In genomic region chr6:170137911-170138910, GRCh38 we compare ENCODE assay signal across 14 cellular contexts.
A peak's percentile ranks its signal among the peaks of the same experiment; 100 is the strongest.
DNase-seq lines count a peak whose midpoint lies in the region; ATAC-seq and TF ChIP-seq lines count a peak whose summit lies in the region.
"Had no signal": no experiment of that assay in that cellular context is flagged by ENCODE, and none has a peak within 500 bp of the region (broad histone marks: within the 10 kb centered on the region; RNA-seq: fewer than 3 reads in every experiment).

No MANE protein-coding gene starts in this region.

- H3K27ac ChIP-seq in BLaER1 (peak overlapping the region; percentile 92), angular gyrus (ENCODE audit: low read depth, low read length) (peak overlapping the region; percentile 63), left lung (peak overlapping the region; percentile 36 to 68), spleen (peak overlapping the region in 6 of 8 donors; percentile 32 to 71 (median 66))

- H3K27me3 ChIP-seq in BLaER1 (no peaks in the 10 kb centered on the region), left lung (peaks cover 0 to 15% of the 10 kb centered on the region in 2 donors), spleen (replicated peaks in 1 of 7) (peaks cover 0 to 33% (median 6%) of the 10 kb centered on the region in 7 donors)

- peak overlapping the region; percentile 61 for H3K4me3 ChIP-seq in BLaER1
- no peak overlapping the region for H3K4me3 ChIP-seq in left lung
- no peak overlapping the region for H3K4me3 ChIP-seq in spleen
- H3K4me3 ChIP-seq: K562, smooth muscle cell had no signal

- intact Hi-C loops in left lung (cut with DNase I), result no loop called here
- intact Hi-C loops in spleen (cut with DNase I; ENCODE audit: low total_unique reads), result no loop called here

- H3K36me3 ChIP-seq in BLaER1 (peaks cover 38% of the 10 kb centered on the region), left lung (no peaks in the 10 kb centered on the region), spleen (no peaks in the 10 kb centered on the region)

- H3K27me3 Mint-ChIP-seq in progenitor cell of endocrine pancreas, result no peaks in the 10 kb centered on the region
- H3K27me3 Mint-ChIP-seq: activated naive CD8-positive, alpha-beta T cell treated with anti-CD3 and anti-CD28 coated beads for 36 hours had no signal

- no peak overlapping the region for H3K27ac Mint-ChIP-seq in progenitor cell of endocrine pancreas
- H3K27ac Mint-ChIP-seq: activated naive CD8-positive, alpha-beta T cell treated with anti-CD3 and anti-CD28 coated beads for 36 hours had no signal

- H4K20me1 ChIP-seq in BLaER1, result no peaks in the 10 kb centered on the region

- H3K4me3 Mint-ChIP-seq in progenitor cell of endocrine pancreas (ENCODE audit: low read depth), result no peak overlapping the region
- H3K4me3 Mint-ChIP-seq: activated naive CD8-positive, alpha-beta T cell treated with anti-CD3 and anti-CD28 coated beads for 36 hours had no signal

- H3K4me1 Mint-ChIP-seq in progenitor cell of endocrine pancreas (ENCODE audit: low read depth), result peaks cover 14% of the 10 kb centered on the region
- H3K4me1 Mint-ChIP-seq: activated naive CD8-positive, alpha-beta T cell treated with anti-CD3 and anti-CD28 coated beads for 36 hours had no signal

- peaks cover 10% of the 10 kb centered on the region for H3K9me3 Mint-ChIP-seq in progenitor cell of endocrine pancreas (ENCODE audit: low read depth)
- H3K9me3 Mint-ChIP-seq: activated naive CD8-positive, alpha-beta T cell treated with anti-CD3 and anti-CD28 coated beads for 36 hours had no signal

- H3K4me1 ChIP-seq in BLaER1 (peaks cover 51% of the 10 kb centered on the region), left lung (peaks cover 0 to 5% of the 10 kb centered on the region in 2 donors), spleen (peaks cover 0 to 14% (median 3%) of the 10 kb centered on the region in 6 donors)

- TF ChIP-seq CTCF in left lung (IDR thresholded peaks at IDR 0.05) (no peak), spleen (IDR thresholded peaks at IDR 0.05 in 8 of 11, conservative IDR thresholded peaks at IDR 0.05 in 3 of 11) (no peak), progenitor cell of endocrine pancreas (IDR thresholded peaks at IDR 0.05; ENCODE audit: unreplicated experiment) (no peak)

- TF ChIP-seq POLR2A in spleen (IDR thresholded peaks at IDR 0.05), result no peak

- peak; percentile 26 to 68 for DNase-seq in left lung
- DNase-seq in spleen, result peak; percentile 56
- DNase-seq in HPDE6-E6E7 (ENCODE audit: extremely low spot score), result no peak
- DNase-seq in progenitor cell of endocrine pancreas (ENCODE audit: low spot score, unreplicated experiment), result no peak
- DNase-seq in stimulated activated CD4-positive, alpha-beta T cell treated with anti-CD3 and anti-CD28 coated beads, Interleukin-1b, Interleukin-23, amount 100 ng/mL, for 48 hours, result no peak
- DNase-seq: activated naive CD8-positive, alpha-beta T cell treated with anti-CD3 and anti-CD28 coated beads for 36 hours; cortex of kidney; DMS53; NCI-H510A treated with DMSO at 0.1 percent for 48 hours had no signal

- WGBS in spleen, 5 donors, result 68 to 80% (median 74%) methylated on average over 34 to 40 of the region's 40 CpGs

- H3K9me3 ChIP-seq in BLaER1 (peaks cover 60% of the 10 kb centered on the region), left lung (peaks cover 0 to 6% of the 10 kb centered on the region in 2 donors), spleen (peaks cover 0 to 13% (median 0%) of the 10 kb centered on the region in 8 donors)

- peak overlapping the region; percentile 79 for H3K4me2 ChIP-seq in BLaER1
- H3K4me2 ChIP-seq: smooth muscle cell had no signal

- H3K36me3 Mint-ChIP-seq in progenitor cell of endocrine pancreas (ENCODE audit: insufficient read depth), result peaks cover 1% of the 10 kb centered on the region
- H3K36me3 Mint-ChIP-seq: activated naive CD8-positive, alpha-beta T cell treated with anti-CD3 and anti-CD28 coated beads for 36 hours had no signal

- ATAC-seq in left lung (no peak), HG03439 (IDR thresholded peaks at IDR 0.05; ENCODE audit: unreplicated experiment) (no peak)
- ATAC-seq: K562 had no signal

- peak overlapping the region; percentile 81 for H3K9ac ChIP-seq in BLaER1

Comparison
In these comparisons a context has a peak if more than half of its experiments do, and no peak if none do; other contexts are left out.
1. DNase-seq: peak in left lung (2 of 2) and spleen (single experiment); none in HPDE6-E6E7 (single experiment), progenitor cell of endocrine pancreas (single experiment) and stimulated activated CD4-positive, alpha-beta T cell treated with anti-CD3 and anti-CD28 coated beads, Interleukin-1b, Interleukin-23, amount 100 ng/mL, for 48 hours (single experiment).
2. Peak in every context shown above with its lines, with median percentiles within 50 percentile points of each other: H3K27ac ChIP-seq.